ENCODE assay signal across 1 cellular context in genomic region chr1:61497013-61497412, GRCh38.
TF ChIP-seq lines count a peak whose summit lies in the region.

No MANE protein-coding gene starts in this region.

TF ChIP-seq in HepG2, 621 proteins besides CTCF, POLR2A, EP300 and RAD21 (continued from another document):
- TF ChIP-seq ZBTB14 (CRISPR knock-in tag; IDR thresholded peaks at IDR 0.05) = no peak
- no peak for TF ChIP-seq PLRG1 (conservative IDR thresholded peaks at IDR 0.05)
- TF ChIP-seq ZFP62 (CRISPR knock-in tag; IDR thresholded peaks at IDR 0.05) = no peak
- no peak for TF ChIP-seq NCOA2 (CRISPR knock-in tag; IDR thresholded peaks at IDR 0.05)
- TF ChIP-seq NPAS2 (CRISPR knock-in tag; IDR thresholded peaks at IDR 0.05; ENCODE audit: borderline replicate concordance) = no peak
- no peak for TF ChIP-seq NFE2 (CRISPR knock-in tag; IDR thresholded peaks at IDR 0.05)
- TF ChIP-seq CAMTA2 (CRISPR knock-in tag; IDR thresholded peaks at IDR 0.05; ENCODE audit: borderline replicate concordance) = no peak
- TF ChIP-seq RFXAP (CRISPR knock-in tag; IDR thresholded peaks at IDR 0.05; ENCODE audit: borderline replicate concordance) = no peak
- no peak for TF ChIP-seq AKAP8 (CRISPR knock-in tag; IDR thresholded peaks at IDR 0.05)
- no peak for TF ChIP-seq ZBTB20 (CRISPR knock-in tag; IDR thresholded peaks at IDR 0.05; ENCODE audit: borderline replicate concordance, low read depth)
